In genomic region chr5:119032653-119033052, GRCh38 we compare ENCODE assay signal across 12 cellular contexts. TPM values are rescaled to one million over a fixed set of nuclear protein-coding genes. Genes with fewer than 3 reads are reported as not detected.
A peak's percentile ranks its signal among the peaks of the same experiment; 100 is the strongest.
DNase-seq lines count a peak whose midpoint lies in the region; ATAC-seq and TF ChIP-seq lines count a peak whose summit lies in the region.
"Had no signal": no experiment of that assay in that cellular context is flagged by ENCODE, and none has a peak within 500 bp of the region (broad histone marks: within the 10 kb centered on the region; RNA-seq: fewer than 3 reads in every experiment).

No MANE protein-coding gene starts in this region.

- H3K27me3 ChIP-seq in MM.1S (replicated peaks; ENCODE audit: insufficient read depth, low read length) = no peaks in the 10 kb centered on the region
- H3K27me3 ChIP-seq: foreskin keratinocyte had no signal

- no peak overlapping the region for H2AFZ ChIP-seq in MM.1S (ENCODE audit: low read length)

- H3K4me2 ChIP-seq in MM.1S (ENCODE audit: low read depth, low read length) = peak overlapping the region; percentile 12; the same call in 1 of the 2 replicates

- no peaks in the 10 kb centered on the region for H3K9me3 Mint-ChIP-seq in chondrocyte (ENCODE audit: low read depth)
- H3K9me3 Mint-ChIP-seq: CD8-positive, alpha-beta T cell had no signal

- peak; percentile 37 for ATAC-seq in GM21390 (IDR thresholded peaks at IDR 0.05; ENCODE audit: unreplicated experiment)
- ATAC-seq: CD8-positive, alpha-beta T cell; foreskin keratinocyte had no signal

- H3K4me3 ChIP-seq in GM12864 (ENCODE audit: low read depth, low read length) (no peak overlapping the region), MM.1S (ENCODE audit: low read length) (no peak overlapping the region), coronary artery (no peak overlapping the region)
- H3K4me3 ChIP-seq: prostate gland had no signal

- TF ChIP-seq CTCF in GM12864 (IDR thresholded peaks at IDR 0.05; ENCODE audit: low read depth, low read length, missing control alignments) (no peak), MM.1S (IDR thresholded peaks at IDR 0.05; ENCODE audit: low read length) (no peak), coronary artery (IDR thresholded peaks at IDR 0.05) (no peak), chondrocyte (IDR thresholded peaks at IDR 0.05) (no peak)

- H3K9me3 ChIP-seq in MM.1S (replicated peaks; ENCODE audit: insufficient read depth, low read length) = no peaks in the 10 kb centered on the region
- H3K9me3 ChIP-seq: prostate gland had no signal

- H3F3A ChIP-seq in MM.1S (ENCODE audit: insufficient read depth, low read length) = peaks cover 17% of the 10 kb centered on the region

- H3K4me1 Mint-ChIP-seq in chondrocyte (ENCODE audit: low read depth) = peaks cover 9% of the 10 kb centered on the region

- H3K27ac ChIP-seq in MM.1S (ENCODE audit: low read length) = no peak overlapping the region; the same call in 1 of the 2 replicates
- H3K27ac ChIP-seq in coronary artery = no peak overlapping the region
- H3K27ac ChIP-seq: foreskin keratinocyte had no signal

- H3K4me1 ChIP-seq in MM.1S (ENCODE audit: low read length) = peaks cover 29% of the 10 kb centered on the region
- H3K4me1 ChIP-seq: prostate gland had no signal

- DNase-seq in GM12864 (ENCODE audit: low read depth) (peak; percentile 43), MM.1S (no peak), globus pallidus (ENCODE audit: low spot score) (peak; percentile 10), NCI-H1092 treated with DMSO at 0.1 percent for 48 hours (lab: John Stamatoyannopoulos, UW) (no peak), coronary artery (ENCODE audit: low spot score) (no peak), chondrocyte (ENCODE audit: low spot score) (no peak), NCI-H82 (lab: John Stamatoyannopoulos, UW) (no peak)
- DNase-seq: CD8-positive, alpha-beta T cell; foreskin keratinocyte; trophoblast cell had no signal

- no peak overlapping the region for H3K9ac ChIP-seq in MM.1S (ENCODE audit: low read length)

- no peaks in the 10 kb centered on the region for H4K20me1 ChIP-seq in MM.1S (ENCODE audit: insufficient read depth, low read length)

- no peaks in the 10 kb centered on the region for H3K36me3 ChIP-seq in MM.1S (replicated peaks; ENCODE audit: insufficient read depth, low read length)
- H3K36me3 ChIP-seq: prostate gland had no signal

- no peaks in the 10 kb centered on the region for H3K9me2 ChIP-seq in MM.1S (replicated peaks; ENCODE audit: insufficient read depth, low read length)

- no peaks in the 10 kb centered on the region for H3K36me3 Mint-ChIP-seq in chondrocyte (ENCODE audit: low read depth)
- H3K36me3 Mint-ChIP-seq: CD8-positive, alpha-beta T cell had no signal

- H3K27ac Mint-ChIP-seq in chondrocyte (ENCODE audit: unreplicated experiment) = no peak overlapping the region

- H3K79me2 ChIP-seq in MM.1S (ENCODE audit: low read length) = no peaks in the 10 kb centered on the region

- H3K27me3 Mint-ChIP-seq in chondrocyte (ENCODE audit: low read depth) = no peaks in the 10 kb centered on the region

- no peak overlapping the region for H3K4me3 Mint-ChIP-seq in chondrocyte (ENCODE audit: unreplicated experiment)

RNA-seq across cellular contexts. Expression of gene DMXL1, which starts 38.2 kb away (rescaled TPM):
- 32.9 to 44.0 TPM (median 35.0 TPM) in 3 replicates for total RNA-seq in chondrocyte

RNA-seq across cellular contexts. Expression of gene DTWD2, which starts 44.3 kb away (rescaled TPM):
- total RNA-seq in chondrocyte = 7.9 to 10.5 TPM (median 9.0 TPM) in 3 replicates

Comparison
In these comparisons a context has a peak if more than half of its experiments do, and no peak if none do; other contexts are left out.
1. DNase-seq: peak in GM12864 (single experiment) and globus pallidus (single experiment); none in MM.1S (single experiment), NCI-H1092 treated with DMSO at 0.1 percent for 48 hours (single experiment), coronary artery (single experiment), chondrocyte (single experiment) and NCI-H82 (single experiment).